ENCODE assay signal across 8 cellular contexts in the genomic region with DNA sequence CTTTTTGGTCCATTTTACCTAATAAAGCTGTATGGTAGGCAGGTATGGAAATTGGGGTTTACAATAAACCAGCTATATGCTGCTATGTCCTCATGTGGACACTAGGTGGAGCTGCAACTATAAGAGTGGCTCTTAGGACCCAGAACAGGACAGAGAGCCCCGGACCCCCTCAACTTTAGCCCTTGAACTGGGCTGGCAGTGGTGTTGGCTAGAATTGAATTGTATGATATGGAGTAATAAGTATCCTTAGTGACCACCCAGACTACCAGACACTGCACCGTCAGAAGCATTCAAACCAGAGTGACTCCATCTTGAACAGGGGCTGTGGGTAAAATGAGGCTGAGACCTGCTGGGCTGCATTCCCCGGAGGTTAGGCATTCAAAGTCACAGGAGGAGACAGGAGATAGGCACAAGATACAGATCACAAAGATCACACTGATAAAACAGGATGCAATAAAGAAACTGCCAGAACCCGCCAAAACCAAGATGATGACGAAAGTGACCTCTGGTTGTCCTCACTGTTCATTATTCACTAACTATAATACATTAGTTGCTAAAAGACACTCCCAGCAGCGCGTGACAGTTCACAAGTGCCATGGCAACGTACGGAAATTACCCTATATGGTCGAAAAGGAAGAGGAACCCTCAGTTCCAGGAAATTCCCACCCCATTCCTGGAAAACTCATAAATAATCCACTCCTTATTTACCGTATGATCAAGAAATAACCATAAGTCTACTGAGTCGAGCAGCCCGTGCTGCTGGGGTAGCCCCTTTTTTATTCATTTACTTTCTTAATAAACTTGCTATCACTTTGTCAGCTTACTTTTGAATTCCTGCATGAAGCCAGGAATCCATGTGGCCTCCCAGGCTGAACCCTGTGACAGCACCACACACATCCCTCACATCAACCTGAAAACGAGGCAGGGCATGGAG.
DNase-seq lines count a peak whose midpoint lies in the region; ATAC-seq and TF ChIP-seq lines count a peak whose summit lies in the region.

No MANE protein-coding gene starts in this region.

- H3K4me1 Mint-ChIP-seq in dendritic cell treated with granulocyte-macrophage colony-stimulating factor and Interleukin-4, amounts not matched to agents 40 ng/mL and 50 ng/mL, for 4 days (ENCODE audit: low read depth): peaks cover 71% of the 10 kb centered on the region

- no peaks in the 10 kb centered on the region for H3K27me3 Mint-ChIP-seq in dendritic cell treated with granulocyte-macrophage colony-stimulating factor and Interleukin-4, amounts not matched to agents 40 ng/mL and 50 ng/mL, for 4 days

- intact Hi-C loops in dendritic cell treated with granulocyte-macrophage colony-stimulating factor and Interleukin-4, amounts not matched to agents 40 ng/mL and 50 ng/mL, for 4 days (cut with micrococcal nuclease): loop anchor here (1.0 to 2.0 kb wide), 3 partner anchors 16 to 238 kb away; no protein-coding TSS in a partner anchor
- intact Hi-C loops in lower leg skin (cut with DNase I; ENCODE audit: low total_unique reads): loop anchor here (5.0 kb wide), 1 partner anchor 239 kb away; no protein-coding TSS in a partner anchor

- no peak overlapping the region for H3K4me3 ChIP-seq in lower leg skin (ENCODE audit: low read depth, poor library complexity, severe bottlenecking)

- H3K4me3 Mint-ChIP-seq in dendritic cell treated with granulocyte-macrophage colony-stimulating factor and Interleukin-4, amounts not matched to agents 40 ng/mL and 50 ng/mL, for 4 days: peak overlapping the region; percentile 43

- no peaks in the 10 kb centered on the region for H3K9me3 Mint-ChIP-seq in dendritic cell treated with granulocyte-macrophage colony-stimulating factor and Interleukin-4, amounts not matched to agents 40 ng/mL and 50 ng/mL, for 4 days

- peak in 1 of 3 donors; percentile 83 for TF ChIP-seq CTCF in lower leg skin (IDR thresholded peaks at IDR 0.05)

- H3K36me3 Mint-ChIP-seq in dendritic cell treated with granulocyte-macrophage colony-stimulating factor and Interleukin-4, amounts not matched to agents 40 ng/mL and 50 ng/mL, for 4 days (ENCODE audit: low read depth): peaks cover 28% of the 10 kb centered on the region

- ATAC-seq in HG03060 (IDR thresholded peaks at IDR 0.05; ENCODE audit: low read depth, unreplicated experiment): peak; percentile 66

- WGBS in lower leg skin, 2 donors: 6 to 9% methylated on average over 14 of the region's 14 CpGs

- DNase-seq in NCI-H2029 treated with DMSO at 0.1 percent for 48 hours (lab: John Stamatoyannopoulos, UW): peak; percentile 28
- DNase-seq in NCI-H2029 (lab: John Stamatoyannopoulos, UW): no peak
- peak; percentile 7 to 68 for DNase-seq in NCI-H446 (lab: John Stamatoyannopoulos, UW)
- DNase-seq in activated CD4-positive, alpha-beta T cell treated with anti-CD3 and anti-CD28 coated beads for 48 hours: peak; percentile 70
- peak; percentile 92 to 96 for DNase-seq in lower leg skin (ENCODE audit: low spot score in 2 of 2)
- DNase-seq in stimulated activated CD8-positive, alpha-beta memory T cell treated with anti-CD3 and anti-CD28 coated beads, Interleukin-12 subunit alpha, Interleukin-12 subunit beta, amount 100 ng/mL, for 4 hours (ENCODE audit: low read depth): peak; percentile 15

- no peak for TF ChIP-seq POLR2A in lower leg skin (IDR thresholded peaks at IDR 0.05)

- H3K27ac Mint-ChIP-seq in dendritic cell treated with granulocyte-macrophage colony-stimulating factor and Interleukin-4, amounts not matched to agents 40 ng/mL and 50 ng/mL, for 4 days: peak overlapping the region; percentile 92
